In genomic region chr12:111443086-111443485, GRCh38 we compare ENCODE assay signal across 10 cellular contexts. TPM values are rescaled to one million over a fixed set of nuclear protein-coding genes. Genes with fewer than 3 reads are reported as not detected.
DNase-seq lines count a peak whose midpoint lies in the region; ATAC-seq and TF ChIP-seq lines count a peak whose summit lies in the region.
"Had no signal": no experiment of that assay in that cellular context is flagged by ENCODE, and none has a peak within 500 bp of the region (broad histone marks: within the 10 kb centered on the region; RNA-seq: fewer than 3 reads in every experiment).

No MANE protein-coding gene starts in this region.

- H3K27ac ChIP-seq in CD8-positive, alpha-beta memory T cell (ENCODE audit: low read depth, low read length), result peak overlapping the region; percentile 7
- H3K27ac ChIP-seq in Panc1 (ENCODE audit: low read length), result peak overlapping the region; percentile 60
- peak overlapping the region; percentile 78 for H3K27ac ChIP-seq in effector memory CD4-positive, alpha-beta T cell (ENCODE audit: insufficient read depth, low read length, poor library complexity, severe bottlenecking)
- H3K27ac ChIP-seq in neutrophil, result peak overlapping the region; percentile 80
- H3K27ac ChIP-seq: cardiac muscle cell, WERI-Rb-1 had no signal

- BruUV-seq in Panc1 (replicated peaks; lab: Mats Ljungman, UMichigan), result no TSS peak

- no peaks in the 10 kb centered on the region for H3K27me3 ChIP-seq in CD8-positive, alpha-beta memory T cell (ENCODE audit: insufficient read depth, low read length, poor library complexity, severe bottlenecking)
- H3K27me3 ChIP-seq in Panc1 (ENCODE audit: control insufficient read depth, insufficient read depth, low read length), result no peaks in the 10 kb centered on the region
- no peaks in the 10 kb centered on the region for H3K27me3 ChIP-seq in effector memory CD4-positive, alpha-beta T cell (replicated peaks; ENCODE audit: control insufficient read depth, insufficient read depth, low read length, poor library complexity, severe bottlenecking)
- no peaks in the 10 kb centered on the region for H3K27me3 ChIP-seq in neutrophil
- H3K27me3 ChIP-seq: cardiac muscle cell had no signal

- H3K4me1 Mint-ChIP-seq in CD8-positive, alpha-beta memory T cell, result peaks cover 75 to 89% (median 78%) of the 10 kb centered on the region in 3 donors

- H3K4me3 Mint-ChIP-seq in CD8-positive, alpha-beta memory T cell, result peak overlapping the region in 6 of 7 donors; percentile 28 to 89 (median 55)

- H3K27ac Mint-ChIP-seq in CD8-positive, alpha-beta memory T cell, result peak overlapping the region; percentile 78 to 98 (median 92)

- TF ChIP-seq CTCF in Panc1 (IDR thresholded peaks at IDR 0.05), result no peak
- TF ChIP-seq CTCF in neutrophil (IDR thresholded peaks at IDR 0.05), result no peak

- H3K9me3 Mint-ChIP-seq in CD8-positive, alpha-beta memory T cell, result no peaks in the 10 kb centered on the region

- peaks cover 70% of the 10 kb centered on the region for H3K4me1 ChIP-seq in CD8-positive, alpha-beta memory T cell (ENCODE audit: insufficient read depth, low read length)
- H3K4me1 ChIP-seq in Panc1 (ENCODE audit: control insufficient read depth, insufficient read depth, low read length) (peaks cover 64% of the 10 kb centered on the region), neutrophil (ENCODE audit: control insufficient read depth in 1 of 2, insufficient read depth in 1 of 2, low read depth in 1 of 2, low read length in 1 of 2) (peaks cover 66 to 72% of the 10 kb centered on the region in 2 experiments)
- peaks cover 73% of the 10 kb centered on the region for H3K4me1 ChIP-seq in effector memory CD4-positive, alpha-beta T cell (ENCODE audit: control insufficient read depth, insufficient read depth, low read length, poor library complexity, severe bottlenecking)

- H3K36me3 ChIP-seq in CD8-positive, alpha-beta memory T cell (ENCODE audit: insufficient read depth, low read length), result peaks cover 12% of the 10 kb centered on the region
- H3K36me3 ChIP-seq in Panc1 (ENCODE audit: control insufficient read depth, insufficient read depth, low read length) (no peaks in the 10 kb centered on the region), neutrophil (peaks cover 16% of the 10 kb centered on the region)
- H3K36me3 ChIP-seq in effector memory CD4-positive, alpha-beta T cell (ENCODE audit: control insufficient read depth, insufficient read depth, low read length), result peaks cover 22% of the 10 kb centered on the region

- no peaks in the 10 kb centered on the region for H3K9me3 ChIP-seq in CD8-positive, alpha-beta memory T cell (ENCODE audit: low read length)
- H3K9me3 ChIP-seq in Panc1 (ENCODE audit: control insufficient read depth, insufficient read depth, low read depth, low read length) (no peaks in the 10 kb centered on the region), neutrophil (no peaks in the 10 kb centered on the region)
- H3K9me3 ChIP-seq in effector memory CD4-positive, alpha-beta T cell (ENCODE audit: control insufficient read depth, low read length), result no peaks in the 10 kb centered on the region

- intact Hi-C loops in Panc1 (cut with micrococcal nuclease; ENCODE audit: unreplicated experiment), result no loop called here

- H3K4me3 ChIP-seq in CD8-positive, alpha-beta memory T cell (ENCODE audit: low read length), result no peak overlapping the region
- no peak overlapping the region for H3K4me3 ChIP-seq in Panc1 (ENCODE audit: low read depth in 2 of 2, low read length in 2 of 2)
- H3K4me3 ChIP-seq in effector memory CD4-positive, alpha-beta T cell (ENCODE audit: insufficient read depth, low read depth, low read length, poor library complexity, severe bottlenecking), result no peak overlapping the region
- H3K4me3 ChIP-seq in neutrophil (ENCODE audit: low read depth in 1 of 2, low read length in 1 of 2), result no peak overlapping the region
- H3K4me3 ChIP-seq: cardiac muscle cell had no signal

- in situ Hi-C loops in Panc1 (cut with HindIII; ENCODE audit: low pct_unique_long_range_greater_than_20kb, low sequenced_read_pairs), result no loop called here

- H3K27me3 Mint-ChIP-seq in CD8-positive, alpha-beta memory T cell, result peaks cover 0 to 5% of the 10 kb centered on the region in 2 donors

- H3K36me3 Mint-ChIP-seq in CD8-positive, alpha-beta memory T cell, result peaks cover 4 to 40% (median 7%) of the 10 kb centered on the region in 3 donors

- POLR2A ChIA-PET in CD8-positive, alpha-beta memory T cell (lab: Charles Lee), result interaction anchor here (0.7 to 3.5 kb wide), 4 partner anchors 8 to 38 kb away, joined by 3 to 41 read pairs (median 8); partner anchors contain the start of gene SH2B3
- POLR2A ChIA-PET in Panc1 (lab: Charles Lee), result interaction anchor here (0.8 kb wide), 1 partner anchor 9 kb away, joined by 13 read pairs; no protein-coding TSS in a partner anchor

- CTCF ChIA-PET in CD8-positive, alpha-beta memory T cell (lab: Charles Lee), result interaction anchor here (6.5 to 31.7 kb wide), 4 partner anchors 4 to 40 kb away, joined by 61 to 1032 read pairs (median 218); partner anchors contain the start of gene SH2B3
- CTCF ChIA-PET in Panc1 (lab: Charles Lee), result no interaction called here

- ATAC-seq in Panc1 (no peak), HG02970 (IDR thresholded peaks at IDR 0.05; ENCODE audit: low FRiP score, unreplicated experiment) (no peak)

- DNase-seq in CD8-positive, alpha-beta memory T cell, result no peak
- DNase-seq in Panc1 (ENCODE audit: low read depth, low spot score) (no peak), activated gamma-delta T cell (lab: John Stamatoyannopoulos, UW) (no peak), putamen (ENCODE audit: low spot score) (no peak), NCI-H510A treated with DMSO at 0.1 percent for 48 hours (lab: John Stamatoyannopoulos, UW) (no peak)
- DNase-seq in effector memory CD4-positive, alpha-beta T cell, result no peak
- DNase-seq: WERI-Rb-1 had no signal

RNA-seq across cellular contexts. Expression of gene SH2B3, which starts 37.4 kb away (rescaled TPM):
- 10 to 100 TPM; 46.8 to 48.9 TPM for total RNA-seq in CD8-positive, alpha-beta memory T cell
- polyA plus RNA-seq in CD8-positive, alpha-beta memory T cell, result 11.1 TPM
- total RNA-seq in Panc1 (2021; ENCODE audit: unreplicated experiment), result 39.6 TPM
- 25.5 TPM for polyA plus RNA-seq in Panc1 (2012; ENCODE audit: insufficient read length)

Comparison
In these comparisons a context has a peak if more than half of its experiments do, and no peak if none do; other contexts are left out.
1. H3K27ac ChIP-seq: peak in every context shown above with its lines; median percentile 80 in neutrophil; 78 in effector memory CD4-positive, alpha-beta T cell; 60 in Panc1; 7 in CD8-positive, alpha-beta memory T cell.